Comparison of ENCODE assay signal across 1 cellular context in the genomic region with DNA sequence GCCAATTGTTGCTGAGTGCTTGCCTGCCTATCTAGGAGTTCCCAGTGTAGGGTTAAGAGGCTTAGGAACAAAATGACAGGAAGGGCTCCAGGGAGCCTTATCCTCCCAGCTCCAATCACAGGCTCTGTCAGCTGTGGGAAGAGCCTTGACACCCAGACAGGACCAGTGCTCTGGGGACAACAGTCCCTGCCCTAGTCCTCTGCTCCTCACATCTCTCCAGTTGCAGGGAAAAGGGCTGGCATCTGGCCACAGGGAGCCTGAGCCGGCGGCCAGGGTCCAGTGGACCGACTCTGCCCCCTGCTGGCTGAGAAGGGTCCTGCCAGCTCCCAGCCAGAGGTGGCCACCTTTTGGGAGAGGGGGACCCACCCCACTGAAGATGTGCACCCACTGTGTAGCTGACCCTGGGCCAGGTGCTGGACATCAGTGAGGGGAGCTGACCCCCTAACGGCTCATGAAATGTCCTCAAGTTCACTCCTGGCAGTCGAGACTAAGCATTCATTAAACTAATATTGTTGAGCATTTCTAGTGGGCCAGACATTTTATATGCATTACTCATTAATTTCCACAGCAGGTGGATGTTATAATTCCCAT.
TF ChIP-seq lines count a peak whose summit lies in the region.

No MANE protein-coding gene starts in this region.

TF ChIP-seq in HepG2, 621 proteins besides CTCF, POLR2A, EP300 and RAD21 (continued from another document and continues in another):
- TF ChIP-seq, protein P1, sequence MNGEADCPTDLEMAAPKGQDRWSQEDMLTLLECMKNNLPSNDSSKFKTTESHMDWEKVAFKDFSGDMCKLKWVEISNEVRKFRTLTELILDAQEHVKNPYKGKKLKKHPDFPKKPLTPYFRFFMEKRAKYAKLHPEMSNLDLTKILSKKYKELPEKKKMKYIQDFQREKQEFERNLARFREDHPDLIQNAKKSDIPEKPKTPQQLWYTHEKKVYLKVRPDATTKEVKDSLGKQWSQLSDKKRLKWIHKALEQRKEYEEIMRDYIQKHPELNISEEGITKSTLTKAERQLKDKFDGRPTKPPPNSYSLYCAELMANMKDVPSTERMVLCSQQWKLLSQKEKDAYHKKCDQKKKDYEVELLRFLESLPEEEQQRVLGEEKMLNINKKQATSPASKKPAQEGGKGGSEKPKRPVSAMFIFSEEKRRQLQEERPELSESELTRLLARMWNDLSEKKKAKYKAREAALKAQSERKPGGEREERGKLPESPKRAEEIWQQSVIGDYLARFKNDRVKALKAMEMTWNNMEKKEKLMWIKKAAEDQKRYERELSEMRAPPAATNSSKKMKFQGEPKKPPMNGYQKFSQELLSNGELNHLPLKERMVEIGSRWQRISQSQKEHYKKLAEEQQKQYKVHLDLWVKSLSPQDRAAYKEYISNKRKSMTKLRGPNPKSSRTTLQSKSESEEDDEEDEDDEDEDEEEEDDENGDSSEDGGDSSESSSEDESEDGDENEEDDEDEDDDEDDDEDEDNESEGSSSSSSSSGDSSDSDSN (CRISPR knock-in tag; IDR thresholded peaks at IDR 0.05) = peak; percentile 40; the same call in 1 of the 2 replicates
- TF ChIP-seq SMC3 (IDR thresholded peaks at IDR 0.05; ENCODE audit: low read length) (peak; percentile 50; the same call in 1 of the 2 replicates), TBX2 (CRISPR knock-in tag; IDR thresholded peaks at IDR 0.05; ENCODE audit: borderline replicate concordance) (0 out of 2 replicates have a peak, but pooled peaks have one; percentile 25), TCF7 (IDR thresholded peaks at IDR 0.05; ENCODE audit: low read depth) (no peak), DR1 (CRISPR knock-in tag; IDR thresholded peaks at IDR 0.05) (no peak), SMAD1 (CRISPR knock-in tag; IDR thresholded peaks at IDR 0.05; ENCODE audit: borderline replicate concordance, low read depth) (0 out of 2 replicates have a peak, but pooled peaks have one; percentile 29), MTA1 (CRISPR knock-in tag; IDR thresholded peaks at IDR 0.05; ENCODE audit: borderline replicate concordance) (peak; percentile 21; the same call in 1 of the 2 replicates), MXI1 (IDR thresholded peaks at IDR 0.05; ENCODE audit: borderline replicate concordance, low read depth, low read length) (peak; percentile 29; the same call in 1 of the 3 replicates), POGZ (CRISPR knock-in tag; IDR thresholded peaks at IDR 0.05) (no peak), MTF1 (CRISPR knock-in tag; IDR thresholded peaks at IDR 0.05) (no peak), ZSCAN9 (CRISPR knock-in tag; IDR thresholded peaks at IDR 0.05; ENCODE audit: borderline replicate concordance) (no peak), HNRNPL (IDR thresholded peaks at IDR 0.05; ENCODE audit: low read depth, low read length) (peak; percentile 37; the same call in 1 of the 2 replicates), XRCC5 (optimal IDR thresholded peaks at IDR 0.05; ENCODE audit: low read length) (peak; percentile 67), SAFB2 (CRISPR knock-in tag; IDR thresholded peaks at IDR 0.05; ENCODE audit: borderline replicate concordance, low read depth) (peak; percentile 22; the same call in 1 of the 2 replicates), CBX5 (CRISPR knock-in tag; IDR thresholded peaks at IDR 0.05; ENCODE audit: borderline replicate concordance) (peak; percentile 66; the same call in 1 of the 2 replicates), ESRRA (CRISPR knock-in tag; IDR thresholded peaks at IDR 0.05; ENCODE audit: low read depth) (no peak), THAP11 (CRISPR knock-in tag; IDR thresholded peaks at IDR 0.05) (peak; percentile 51), HNRNPLL (IDR thresholded peaks at IDR 0.05; ENCODE audit: low read depth, low read length, poor library complexity, severe bottlenecking) (peak; percentile 19), PRMT3 (CRISPR knock-in tag; IDR thresholded peaks at IDR 0.05; ENCODE audit: borderline replicate concordance, low read depth) (no peak), GABPA (IDR thresholded peaks at IDR 0.05; ENCODE audit: low read depth, low read length) (no peak), GABPA (CRISPR knock-in tag; IDR thresholded peaks at IDR 0.05; ENCODE audit: low read depth) (no peak), SP5 (CRISPR knock-in tag; IDR thresholded peaks at IDR 0.05; ENCODE audit: borderline replicate concordance, low read depth) (no peak), STAG1 (CRISPR knock-in tag; IDR thresholded peaks at IDR 0.05) (peak; percentile 94), MED13 (CRISPR knock-in tag; IDR thresholded peaks at IDR 0.05) (no peak), CHD4 (IDR thresholded peaks at IDR 0.05; ENCODE audit: borderline replicate concordance, low read length) (0 out of 2 replicates have a peak, but pooled peaks have one; percentile 16), LCORL (IDR thresholded peaks at IDR 0.05) (no peak), LCORL (CRISPR knock-in tag; IDR thresholded peaks at IDR 0.05) (peak; percentile 62; the same call in 1 of the 2 replicates), ZNF263 (CRISPR knock-in tag; IDR thresholded peaks at IDR 0.05) (0 out of 2 replicates have a peak, but pooled peaks have one; percentile 29), KDM2A (CRISPR knock-in tag; IDR thresholded peaks at IDR 0.05; ENCODE audit: borderline replicate concordance, low read depth) (peak; percentile 34; the same call in 1 of the 2 replicates), RBM22 (optimal IDR thresholded peaks at IDR 0.05; ENCODE audit: low read length) (peak; percentile 37), KDM3A (CRISPR knock-in tag; IDR thresholded peaks at IDR 0.05; ENCODE audit: low read depth) (peak; percentile 66; the same call in 1 of the 2 replicates)
- TF ChIP-seq, protein P2, sequence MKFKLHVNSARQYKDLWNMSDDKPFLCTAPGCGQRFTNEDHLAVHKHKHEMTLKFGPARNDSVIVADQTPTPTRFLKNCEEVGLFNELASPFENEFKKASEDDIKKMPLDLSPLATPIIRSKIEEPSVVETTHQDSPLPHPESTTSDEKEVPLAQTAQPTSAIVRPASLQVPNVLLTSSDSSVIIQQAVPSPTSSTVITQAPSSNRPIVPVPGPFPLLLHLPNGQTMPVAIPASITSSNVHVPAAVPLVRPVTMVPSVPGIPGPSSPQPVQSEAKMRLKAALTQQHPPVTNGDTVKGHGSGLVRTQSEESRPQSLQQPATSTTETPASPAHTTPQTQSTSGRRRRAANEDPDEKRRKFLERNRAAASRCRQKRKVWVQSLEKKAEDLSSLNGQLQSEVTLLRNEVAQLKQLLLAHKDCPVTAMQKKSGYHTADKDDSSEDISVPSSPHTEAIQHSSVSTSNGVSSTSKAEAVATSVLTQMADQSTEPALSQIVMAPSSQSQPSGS (CRISPR knock-in tag; IDR thresholded peaks at IDR 0.05) = peak; percentile 33; the same call in 1 of the 2 replicates
- TF ChIP-seq, protein P3, sequence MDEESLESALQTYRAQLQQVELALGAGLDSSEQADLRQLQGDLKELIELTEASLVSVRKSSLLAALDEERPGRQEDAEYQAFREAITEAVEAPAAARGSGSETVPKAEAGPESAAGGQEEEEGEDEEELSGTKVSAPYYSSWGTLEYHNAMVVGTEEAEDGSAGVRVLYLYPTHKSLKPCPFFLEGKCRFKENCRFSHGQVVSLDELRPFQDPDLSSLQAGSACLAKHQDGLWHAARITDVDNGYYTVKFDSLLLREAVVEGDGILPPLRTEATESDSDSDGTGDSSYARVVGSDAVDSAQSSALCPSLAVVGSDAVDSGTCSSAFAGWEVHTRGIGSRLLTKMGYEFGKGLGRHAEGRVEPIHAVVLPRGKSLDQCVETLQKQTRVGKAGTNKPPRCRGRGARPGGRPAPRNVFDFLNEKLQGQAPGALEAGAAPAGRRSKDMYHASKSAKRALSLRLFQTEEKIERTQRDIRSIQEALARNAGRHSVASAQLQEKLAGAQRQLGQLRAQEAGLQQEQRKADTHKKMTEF (CRISPR knock-in tag; IDR thresholded peaks at IDR 0.05) = peak; percentile 36; the same call in 1 of the 2 replicates
- TF ChIP-seq, protein P4, sequence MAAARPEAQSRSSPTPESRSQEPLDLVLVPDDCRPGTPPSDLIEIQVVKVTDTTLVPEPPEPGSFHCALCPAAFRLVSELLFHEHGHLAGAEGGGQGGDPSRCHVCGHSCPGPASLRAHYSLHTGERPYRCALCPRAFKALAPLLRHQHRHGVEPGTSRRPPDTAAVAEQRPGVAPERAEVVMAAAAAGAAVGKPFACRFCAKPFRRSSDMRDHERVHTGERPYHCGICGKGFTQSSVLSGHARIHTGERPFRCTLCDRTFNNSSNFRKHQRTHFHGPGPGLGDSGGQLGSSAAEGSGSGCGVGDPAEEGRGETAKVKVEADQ (CRISPR knock-in tag; IDR thresholded peaks at IDR 0.05; ENCODE audit: borderline replicate concordance) = peak; percentile 58; the same call in 1 of the 2 replicates
- TF ChIP-seq, protein P5, sequence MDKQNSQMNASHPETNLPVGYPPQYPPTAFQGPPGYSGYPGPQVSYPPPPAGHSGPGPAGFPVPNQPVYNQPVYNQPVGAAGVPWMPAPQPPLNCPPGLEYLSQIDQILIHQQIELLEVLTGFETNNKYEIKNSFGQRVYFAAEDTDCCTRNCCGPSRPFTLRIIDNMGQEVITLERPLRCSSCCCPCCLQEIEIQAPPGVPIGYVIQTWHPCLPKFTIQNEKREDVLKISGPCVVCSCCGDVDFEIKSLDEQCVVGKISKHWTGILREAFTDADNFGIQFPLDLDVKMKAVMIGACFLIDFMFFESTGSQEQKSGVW (CRISPR knock-in tag; IDR thresholded peaks at IDR 0.05; ENCODE audit: borderline replicate concordance) = no peak
- TF ChIP-seq, protein P6, sequence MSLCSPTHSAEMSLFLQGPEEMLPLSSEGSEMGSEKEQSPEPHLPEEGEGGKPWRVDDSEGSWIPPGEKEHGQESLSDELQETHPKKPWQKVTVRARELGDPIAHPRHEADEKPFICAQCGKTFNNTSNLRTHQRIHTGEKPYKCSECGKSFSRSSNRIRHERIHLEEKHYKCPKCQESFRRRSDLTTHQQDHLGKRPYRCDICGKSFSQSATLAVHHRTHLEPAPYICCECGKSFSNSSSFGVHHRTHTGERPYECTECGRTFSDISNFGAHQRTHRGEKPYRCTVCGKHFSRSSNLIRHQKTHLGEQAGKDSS (CRISPR knock-in tag; IDR thresholded peaks at IDR 0.05; ENCODE audit: borderline replicate concordance, low read depth) = 0 out of 2 replicates have a peak, but pooled peaks have one; percentile 25
- TF ChIP-seq, protein P7, sequence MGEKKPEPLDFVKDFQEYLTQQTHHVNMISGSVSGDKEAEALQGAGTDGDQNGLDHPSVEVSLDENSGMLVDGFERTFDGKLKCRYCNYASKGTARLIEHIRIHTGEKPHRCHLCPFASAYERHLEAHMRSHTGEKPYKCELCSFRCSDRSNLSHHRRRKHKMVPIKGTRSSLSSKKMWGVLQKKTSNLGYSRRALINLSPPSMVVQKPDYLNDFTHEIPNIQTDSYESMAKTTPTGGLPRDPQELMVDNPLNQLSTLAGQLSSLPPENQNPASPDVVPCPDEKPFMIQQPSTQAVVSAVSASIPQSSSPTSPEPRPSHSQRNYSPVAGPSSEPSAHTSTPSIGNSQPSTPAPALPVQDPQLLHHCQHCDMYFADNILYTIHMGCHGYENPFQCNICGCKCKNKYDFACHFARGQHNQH (CRISPR knock-in tag; IDR thresholded peaks at IDR 0.05) = peak; percentile 35; the same call in 1 of the 2 replicates
- TF ChIP-seq, protein P8, sequence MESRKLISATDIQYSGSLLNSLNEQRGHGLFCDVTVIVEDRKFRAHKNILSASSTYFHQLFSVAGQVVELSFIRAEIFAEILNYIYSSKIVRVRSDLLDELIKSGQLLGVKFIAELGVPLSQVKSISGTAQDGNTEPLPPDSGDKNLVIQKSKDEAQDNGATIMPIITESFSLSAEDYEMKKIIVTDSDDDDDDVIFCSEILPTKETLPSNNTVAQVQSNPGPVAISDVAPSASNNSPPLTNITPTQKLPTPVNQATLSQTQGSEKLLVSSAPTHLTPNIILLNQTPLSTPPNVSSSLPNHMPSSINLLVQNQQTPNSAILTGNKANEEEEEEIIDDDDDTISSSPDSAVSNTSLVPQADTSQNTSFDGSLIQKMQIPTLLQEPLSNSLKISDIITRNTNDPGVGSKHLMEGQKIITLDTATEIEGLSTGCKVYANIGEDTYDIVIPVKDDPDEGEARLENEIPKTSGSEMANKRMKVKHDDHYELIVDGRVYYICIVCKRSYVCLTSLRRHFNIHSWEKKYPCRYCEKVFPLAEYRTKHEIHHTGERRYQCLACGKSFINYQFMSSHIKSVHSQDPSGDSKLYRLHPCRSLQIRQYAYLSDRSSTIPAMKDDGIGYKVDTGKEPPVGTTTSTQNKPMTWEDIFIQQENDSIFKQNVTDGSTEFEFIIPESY (CRISPR knock-in tag; IDR thresholded peaks at IDR 0.05) = 0 out of 2 replicates have a peak, but pooled peaks have one; percentile 52
- TF ChIP-seq, protein P9, sequence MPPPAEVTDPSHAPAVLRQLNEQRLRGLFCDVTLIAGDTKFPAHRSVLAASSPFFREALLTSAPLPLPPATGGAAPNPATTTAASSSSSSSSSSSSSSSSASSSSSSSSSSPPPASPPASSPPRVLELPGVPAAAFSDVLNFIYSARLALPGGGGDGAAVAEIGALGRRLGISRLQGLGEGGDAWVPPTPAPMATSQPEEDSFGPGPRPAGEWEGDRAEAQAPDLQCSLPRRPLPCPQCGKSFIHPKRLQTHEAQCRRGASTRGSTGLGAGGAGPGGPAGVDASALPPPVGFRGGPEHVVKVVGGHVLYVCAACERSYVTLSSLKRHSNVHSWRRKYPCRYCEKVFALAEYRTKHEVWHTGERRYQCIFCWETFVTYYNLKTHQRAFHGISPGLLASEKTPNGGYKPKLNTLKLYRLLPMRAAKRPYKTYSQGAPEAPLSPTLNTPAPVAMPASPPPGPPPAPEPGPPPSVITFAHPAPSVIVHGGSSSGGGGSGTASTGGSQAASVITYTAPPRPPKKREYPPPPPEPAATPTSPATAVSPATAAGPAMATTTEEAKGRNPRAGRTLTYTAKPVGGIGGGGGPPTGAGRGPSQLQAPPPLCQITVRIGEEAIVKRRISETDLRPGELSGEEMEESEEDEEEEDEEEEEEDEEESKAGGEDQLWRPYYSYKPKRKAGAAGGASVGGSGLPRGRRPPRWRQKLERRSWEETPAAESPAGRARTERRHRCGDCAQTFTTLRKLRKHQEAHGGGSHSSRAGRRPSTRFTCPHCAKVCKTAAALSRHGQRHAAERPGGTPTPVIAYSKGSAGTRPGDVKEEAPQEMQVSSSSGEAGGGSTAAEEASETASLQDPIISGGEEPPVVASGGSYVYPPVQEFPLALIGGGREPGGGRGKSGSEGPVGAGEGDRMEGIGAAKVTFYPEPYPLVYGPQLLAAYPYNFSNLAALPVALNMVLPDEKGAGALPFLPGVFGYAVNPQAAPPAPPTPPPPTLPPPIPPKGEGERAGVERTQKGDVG (CRISPR knock-in tag; IDR thresholded peaks at IDR 0.05; ENCODE audit: borderline replicate concordance) = 0 out of 2 replicates have a peak, but pooled peaks have one; percentile 48
